1 cellular context compared by ENCODE assay signal in genomic region chr3:149401215-149401925, GRCh38.
TF ChIP-seq lines count a peak whose summit lies in the region.

No MANE protein-coding gene starts in this region.

TF ChIP-seq in HepG2, 621 proteins besides CTCF, POLR2A, EP300 and RAD21 (continued from another document and continues in another):
- TF ChIP-seq E2F1 (CRISPR knock-in tag; IDR thresholded peaks at IDR 0.05) = no peak
- no peak; the same call in 1 of the 2 replicates for TF ChIP-seq SP140L (CRISPR knock-in tag; IDR thresholded peaks at IDR 0.05; ENCODE audit: borderline replicate concordance)
- peak; percentile 93 for TF ChIP-seq NR2F2 (IDR thresholded peaks at IDR 0.05; ENCODE audit: borderline replicate concordance, low read depth)
- peak; percentile 62 for TF ChIP-seq ATF1 (CRISPR knock-in tag; IDR thresholded peaks at IDR 0.05)
- peak; percentile 82; the same call in 1 of the 2 replicates for TF ChIP-seq FOXK1 (CRISPR knock-in tag; IDR thresholded peaks at IDR 0.05; ENCODE audit: borderline replicate concordance, low read depth)
- peak; percentile 71; the same call in 1 of the 2 replicates for TF ChIP-seq ONECUT2 (CRISPR knock-in tag; IDR thresholded peaks at IDR 0.05)
- TF ChIP-seq ZNF713 (CRISPR knock-in tag; IDR thresholded peaks at IDR 0.05) = no peak
- no peak for TF ChIP-seq CEBPZ (IDR thresholded peaks at IDR 0.05; ENCODE audit: low read length)
- no peak for TF ChIP-seq HOXA9 (CRISPR knock-in tag; IDR thresholded peaks at IDR 0.05; ENCODE audit: borderline replicate concordance)
- TF ChIP-seq REL (CRISPR knock-in tag; conservative IDR thresholded peaks at IDR 0.05) = no peak
- TF ChIP-seq ZNF720 (CRISPR knock-in tag; IDR thresholded peaks at IDR 0.05) = no peak
- no peak for TF ChIP-seq ZNF282 (IDR thresholded peaks at IDR 0.05; ENCODE audit: partially characterized antibody)
- TF ChIP-seq ZKSCAN8 (CRISPR knock-in tag; IDR thresholded peaks at IDR 0.05; ENCODE audit: borderline replicate concordance) = peak; percentile 84; the same call in 1 of the 2 replicates
- no peak; the same call in 1 of the 2 replicates for TF ChIP-seq ZNF362 (CRISPR knock-in tag; IDR thresholded peaks at IDR 0.05; ENCODE audit: borderline replicate concordance)
- TF ChIP-seq JUN (CRISPR knock-in tag; IDR thresholded peaks at IDR 0.05) = peak; percentile 89
- TF ChIP-seq ZNF343 (CRISPR knock-in tag; IDR thresholded peaks at IDR 0.05) = no peak
- no peak for TF ChIP-seq ZNF513 (CRISPR knock-in tag; conservative IDR thresholded peaks at IDR 0.05)
- TF ChIP-seq TP53 (CRISPR knock-in tag; conservative IDR thresholded peaks at IDR 0.05) = no peak
- TF ChIP-seq XRCC5 (optimal IDR thresholded peaks at IDR 0.05; ENCODE audit: low read length) = no peak
- TF ChIP-seq FOSL1 (CRISPR knock-in tag; IDR thresholded peaks at IDR 0.05; ENCODE audit: borderline replicate concordance) = peak; percentile 89
- no peak for TF ChIP-seq SRSF9 (IDR thresholded peaks at IDR 0.05; ENCODE audit: borderline replicate concordance, insufficient read depth, low read depth, low read length, poor library complexity, severe bottlenecking)
- no peak for TF ChIP-seq NFYB (CRISPR knock-in tag; IDR thresholded peaks at IDR 0.05)
- TF ChIP-seq SNAPC2 (CRISPR knock-in tag; IDR thresholded peaks at IDR 0.05) = no peak; the same call in 1 of the 2 replicates
- no peak for TF ChIP-seq ZNF580 (CRISPR knock-in tag; IDR thresholded peaks at IDR 0.05; ENCODE audit: borderline replicate concordance, low read depth)
- TF ChIP-seq REPIN1 (CRISPR knock-in tag; IDR thresholded peaks at IDR 0.05; ENCODE audit: borderline replicate concordance, low read depth) = peak; percentile 50; the same call in 1 of the 2 replicates
- TF ChIP-seq NR0B2 (CRISPR knock-in tag; IDR thresholded peaks at IDR 0.05) = no peak
- TF ChIP-seq ZBTB38 (CRISPR knock-in tag; IDR thresholded peaks at IDR 0.05) = no peak
- TF ChIP-seq AGO1 (IDR thresholded peaks at IDR 0.05; ENCODE audit: low read depth, low read length, poor library complexity, severe bottlenecking) = no peak
- TF ChIP-seq NCOR1 (IDR thresholded peaks at IDR 0.05; ENCODE audit: borderline replicate concordance, low read length) = peak; percentile 89
- no peak for TF ChIP-seq ISX (CRISPR knock-in tag; conservative IDR thresholded peaks at IDR 0.05)
- TF ChIP-seq ZNF33A (CRISPR knock-in tag; IDR thresholded peaks at IDR 0.05; ENCODE audit: borderline replicate concordance) = no peak
- TF ChIP-seq NFE2L2 (IDR thresholded peaks at IDR 0.05; ENCODE audit: low read length) = no peak
- TF ChIP-seq MED13 (CRISPR knock-in tag; IDR thresholded peaks at IDR 0.05) = peak; percentile 87; the same call in 1 of the 2 replicates
- TF ChIP-seq ZC3H13 (CRISPR knock-in tag; IDR thresholded peaks at IDR 0.05) = no peak
- TF ChIP-seq TFDP2 (CRISPR knock-in tag; IDR thresholded peaks at IDR 0.05) = no peak
- TF ChIP-seq MED8 (CRISPR knock-in tag; IDR thresholded peaks at IDR 0.05; ENCODE audit: insufficient replicate concordance) = no peak
- peak; percentile 98 for TF ChIP-seq AHDC1 (CRISPR knock-in tag; IDR thresholded peaks at IDR 0.05; ENCODE audit: borderline replicate concordance)
- no peak for TF ChIP-seq MXD1 (CRISPR knock-in tag; IDR thresholded peaks at IDR 0.05)
- peak; percentile 66 for TF ChIP-seq SAP130 (CRISPR knock-in tag; IDR thresholded peaks at IDR 0.05; ENCODE audit: low read depth)
- TF ChIP-seq ZNF850 (CRISPR knock-in tag; conservative IDR thresholded peaks at IDR 0.05) = no peak
- TF ChIP-seq ZNF136 (CRISPR knock-in tag; IDR thresholded peaks at IDR 0.05; ENCODE audit: low read depth) = peak; percentile 20; the same call in 1 of the 2 replicates
- no peak for TF ChIP-seq ZBTB8A (CRISPR knock-in tag; IDR thresholded peaks at IDR 0.05; ENCODE audit: borderline replicate concordance, low read depth)
- 0 out of 2 replicates have a peak, but pooled peaks have one; percentile 20 for TF ChIP-seq LCORL (IDR thresholded peaks at IDR 0.05)
- no peak; the same call in 1 of the 2 replicates for TF ChIP-seq LCORL (CRISPR knock-in tag; IDR thresholded peaks at IDR 0.05)
- TF ChIP-seq GPBP1L1 (CRISPR knock-in tag; IDR thresholded peaks at IDR 0.05) = no peak
- no peak for TF ChIP-seq ZNF704 (CRISPR knock-in tag; IDR thresholded peaks at IDR 0.05; ENCODE audit: borderline replicate concordance)
- TF ChIP-seq NCOA2 (CRISPR knock-in tag; IDR thresholded peaks at IDR 0.05) = peak; percentile 98
- no peak for TF ChIP-seq ZNF746 (CRISPR knock-in tag; IDR thresholded peaks at IDR 0.05)
- 0 out of 2 replicates have a peak, but pooled peaks have one; percentile 24 for TF ChIP-seq ZNF501 (CRISPR knock-in tag; IDR thresholded peaks at IDR 0.05)
- no peak for TF ChIP-seq ZNF768 (CRISPR knock-in tag; IDR thresholded peaks at IDR 0.05)
